In genomic region chr22:38989461-38989860, GRCh38 we compare ENCODE assay signal across 27 cellular contexts. TPM values are rescaled to one million over a fixed set of nuclear protein-coding genes. Genes with fewer than 3 reads are reported as not detected.
A peak's percentile ranks its signal among the peaks of the same experiment; 100 is the strongest.
DNase-seq lines count a peak whose midpoint lies in the region; ATAC-seq, FAIRE-seq and TF ChIP-seq lines count a peak whose summit lies in the region.
"Had no signal": no experiment of that assay in that cellular context is flagged by ENCODE, and none has a peak within 500 bp of the region (broad histone marks: within the 10 kb centered on the region; RNA-seq: fewer than 3 reads in every experiment).

No MANE protein-coding gene starts in this region.

- H3K27ac Mint-ChIP-seq in activated CD4-positive, alpha-beta T cell treated with anti-CD3 and anti-CD28 coated beads, Interleukin-2, amount 10 ng/mL, durations not matched to agents 7 days and 5 days, result peak overlapping the region; percentile 88

- DNase-seq in activated CD4-positive, alpha-beta T cell treated with anti-CD3 and anti-CD28 coated beads, Interleukin-2, amount 10 ng/mL, durations not matched to agents 7 days and 5 days, result peak; percentile 39
- no peak for DNase-seq in activated CD4-positive, alpha-beta T cell treated with anti-CD3 and anti-CD28 coated beads, Interleukin-2, amount 50 U/mL, for 48 hours
- DNase-seq in UCSD-AML1 (lab: John Stamatoyannopoulos, UW; ENCODE audit: unreplicated experiment) (peak; percentile 25), kidney (peak; percentile 58), NCI-H1694 treated with DMSO at 0.1 percent for 48 hours (lab: John Stamatoyannopoulos, UW) (no peak)
- DNase-seq: DMS153; effector CD8-positive, alpha-beta T cell; GF-D8; left cardiac atrium; mesenchymal stem cell; NCI-H1092; NCI-H2081; NCI-H446 treated with DMSO at 0.1 percent for 48 hours; ovary; right cardiac atrium had no signal

- no peak overlapping the region for H3K4me3 ChIP-seq in kidney (ENCODE audit: low read length in 2 of 2)
- H3K4me3 ChIP-seq: esophagus muscularis mucosa, ovary had no signal

- no peaks in the 10 kb centered on the region for H3K9me3 ChIP-seq in kidney (ENCODE audit: control insufficient read depth in 1 of 2, low read length in 2 of 2)
- H3K9me3 ChIP-seq: esophagus muscularis mucosa, ovary had no signal

- H3K27me3 Mint-ChIP-seq in activated CD4-positive, alpha-beta T cell treated with anti-CD3 and anti-CD28 coated beads, Interleukin-2, amount 10 ng/mL, durations not matched to agents 7 days and 5 days, result peaks cover 4% of the 10 kb centered on the region

- ATAC-seq in HG03460 (IDR thresholded peaks at IDR 0.05; ENCODE audit: unreplicated experiment), result no peak
- ATAC-seq: left cardiac atrium; naive thymus-derived CD4-positive, alpha-beta T cell; right cardiac atrium; SK-N-SH treated with all-trans-retinoic acid at 6 μM for 48 hours had no signal

- peaks cover 2% of the 10 kb centered on the region for H3K9me3 Mint-ChIP-seq in activated CD4-positive, alpha-beta T cell treated with anti-CD3 and anti-CD28 coated beads, Interleukin-2, amount 10 ng/mL, durations not matched to agents 7 days and 5 days

- TF ChIP-seq CTCF in kidney (IDR thresholded peaks at IDR 0.05; ENCODE audit: borderline replicate concordance, extremely low read depth, insufficient read depth), result no peak

- POLR2A ChIA-PET in activated CD4-positive, alpha-beta T cell treated with anti-CD3 and anti-CD28 coated beads, Interleukin-2, amount 10 ng/mL, durations not matched to agents 7 days and 5 days (lab: Charles Lee), result no interaction called here

- H3K4me3 Mint-ChIP-seq in activated CD4-positive, alpha-beta T cell treated with anti-CD3 and anti-CD28 coated beads, Interleukin-2, amount 10 ng/mL, durations not matched to agents 7 days and 5 days, result no peak overlapping the region
- H3K4me3 Mint-ChIP-seq: CD14-positive monocyte had no signal

- H3K9ac ChIP-seq in kidney (ENCODE audit: low read length in 2 of 2), result no peak overlapping the region
- H3K9ac ChIP-seq: KMS-11 had no signal

- intact Hi-C loops in kidney (cut with DNase I), result no loop called here

- H3K36me3 ChIP-seq in kidney (ENCODE audit: control insufficient read depth in 1 of 2, insufficient read depth in 2 of 2, low read length in 2 of 2), result no peaks in the 10 kb centered on the region
- H3K36me3 ChIP-seq: esophagus muscularis mucosa, ovary had no signal

- H3K4me1 ChIP-seq in kidney (ENCODE audit: control insufficient read depth in 1 of 2, insufficient read depth in 1 of 2, low read depth in 1 of 2, low read length in 2 of 2), result no peaks in the 10 kb centered on the region
- H3K4me1 ChIP-seq: esophagus muscularis mucosa had no signal

- H3K27ac ChIP-seq in kidney (ENCODE audit: low read depth in 2 of 2, low read length in 2 of 2), result no peak overlapping the region
- H3K27ac ChIP-seq: esophagus muscularis mucosa, KMS-11, ovary, RWPE1 had no signal

- peaks cover 64% of the 10 kb centered on the region for H3K4me1 Mint-ChIP-seq in activated CD4-positive, alpha-beta T cell treated with anti-CD3 and anti-CD28 coated beads, Interleukin-2, amount 10 ng/mL, durations not matched to agents 7 days and 5 days

- H3K36me3 Mint-ChIP-seq in activated CD4-positive, alpha-beta T cell treated with anti-CD3 and anti-CD28 coated beads, Interleukin-2, amount 10 ng/mL, durations not matched to agents 7 days and 5 days (ENCODE audit: low read depth), result peaks cover 4% of the 10 kb centered on the region

- CTCF ChIA-PET in activated CD4-positive, alpha-beta T cell treated with anti-CD3 and anti-CD28 coated beads, Interleukin-2, amount 10 ng/mL, durations not matched to agents 7 days and 5 days (lab: Charles Lee), result no interaction called here

- no peak for FAIRE-seq in kidney (lab: Jason Lieb, UNC)
- FAIRE-seq: H54, TTC549 had no signal

RNA-seq across cellular contexts. Expression of gene APOBEC3B, which starts 7.3 kb away (rescaled TPM):
- total RNA-seq in activated CD4-positive, alpha-beta T cell treated with anti-CD3 and anti-CD28 coated beads, Interleukin-2, amount 10 ng/mL, durations not matched to agents 7 days and 5 days, result 1 to 10 TPM; 8.7 to 8.8 TPM
- total RNA-seq in kidney, result 2.7 TPM
- polyA plus RNA-seq in kidney (ENCODE audit: insufficient read depth, low read depth, low replicate concordance), result 1.0 TPM
- total RNA-seq: cerebellum, temporal lobe had no signal
- polyA plus RNA-seq: naive thymus-derived CD4-positive, alpha-beta T cell had no signal

RNA-seq across cellular contexts. Expression of gene APOBEC3C, which starts 24.6 kb away (rescaled TPM):
- 100 to 1,000 TPM; 111 to 144 TPM for total RNA-seq in activated CD4-positive, alpha-beta T cell treated with anti-CD3 and anti-CD28 coated beads, Interleukin-2, amount 10 ng/mL, durations not matched to agents 7 days and 5 days
- total RNA-seq in kidney, result 19.8 TPM
- polyA plus RNA-seq in kidney (ENCODE audit: insufficient read depth, low read depth, low replicate concordance), result 9.5 TPM

RNA-seq across cellular contexts. Expression of gene APOBEC3D, which starts 31.5 kb away (rescaled TPM):
- total RNA-seq in activated CD4-positive, alpha-beta T cell treated with anti-CD3 and anti-CD28 coated beads, Interleukin-2, amount 10 ng/mL, durations not matched to agents 7 days and 5 days, result 10 to 100 TPM; 34.7 to 39.7 TPM
- total RNA-seq in kidney, result 4.3 TPM
- polyA plus RNA-seq in kidney (ENCODE audit: insufficient read depth, low read depth, low replicate concordance), result 1.7 TPM
- total RNA-seq: cerebellum had no signal

RNA-seq across cellular contexts. Expression of gene APOBEC3A, which starts 32.1 kb away (rescaled TPM):
- not detected for total RNA-seq in activated CD4-positive, alpha-beta T cell treated with anti-CD3 and anti-CD28 coated beads, Interleukin-2, amount 10 ng/mL, durations not matched to agents 7 days and 5 days
- total RNA-seq in kidney, result 1.2 TPM
- not detected for polyA plus RNA-seq in kidney (ENCODE audit: insufficient read depth, low read depth, low replicate concordance)
- total RNA-seq: A673, cerebellum had no signal

RNA-seq across cellular contexts. Expression of gene APOBEC3F, which starts 51.2 kb away (rescaled TPM):
- 10 to 100 TPM; 27.9 to 33.8 TPM for total RNA-seq in activated CD4-positive, alpha-beta T cell treated with anti-CD3 and anti-CD28 coated beads, Interleukin-2, amount 10 ng/mL, durations not matched to agents 7 days and 5 days
- 16.3 TPM for total RNA-seq in kidney
- polyA plus RNA-seq in kidney (ENCODE audit: insufficient read depth, low read depth, low replicate concordance), result 6.9 TPM

Comparison
In these comparisons a context has a peak if more than half of its experiments do, and no peak if none do; other contexts are left out.
1. DNase-seq: peak in activated CD4-positive, alpha-beta T cell treated with anti-CD3 and anti-CD28 coated beads, Interleukin-2, amount 10 ng/mL, durations not matched to agents 7 days and 5 days (single experiment), UCSD-AML1 (single experiment) and kidney (single experiment); none in activated CD4-positive, alpha-beta T cell treated with anti-CD3 and anti-CD28 coated beads, Interleukin-2, amount 50 U/mL, for 48 hours (0 of 2) and NCI-H1694 treated with DMSO at 0.1 percent for 48 hours (single experiment).